ENCODE assay signal across 8 cellular contexts in genomic region chr3:59313365-59313764, GRCh38.
DNase-seq lines count a peak whose midpoint lies in the region; ATAC-seq and TF ChIP-seq lines count a peak whose summit lies in the region.

No MANE protein-coding gene starts in this region.

- H3K36me3 ChIP-seq in A673 (ENCODE audit: insufficient read depth, low read length, poor library complexity, severe bottlenecking) (no peaks in the 10 kb centered on the region), adrenal gland (replicated peaks in 1 of 2) (no peaks in the 10 kb centered on the region)

- H3K36me3 Mint-ChIP-seq in stimulated activated naive B cell treated with anti-CD40 and anti-IgM and Interleukin-4, amounts not matched to agents 10 μg/mL and 1 μg/mL and 100 μg/mL, for 72 hours: no peaks in the 10 kb centered on the region

- peak; percentile 53 for TF ChIP-seq CTCF in A673 (conservative IDR thresholded peaks at IDR 0.05; ENCODE audit: low read depth, low read length)
- peak; percentile 71 for TF ChIP-seq CTCF in GM10266 (IDR thresholded peaks at IDR 0.05; ENCODE audit: control insufficient read depth, insufficient read depth, low read depth, missing control alignments)
- TF ChIP-seq CTCF in adrenal gland (IDR thresholded peaks at IDR 0.05): peak; percentile 15 to 53 (median 46)

- H3K9me3 ChIP-seq in A673 (ENCODE audit: low read depth, low read length, poor library complexity, severe bottlenecking) (no peaks in the 10 kb centered on the region), adrenal gland (replicated peaks in 1 of 3) (no peaks in the 10 kb centered on the region)

- H3K27ac ChIP-seq in A673 (ENCODE audit: low read depth, low read length, poor library complexity, severe bottlenecking) (no peak overlapping the region), adrenal gland (no peak overlapping the region)

- BruUV-seq in A673 (replicated peaks; lab: Mats Ljungman, UMichigan): no TSS peak

- POLR2A ChIA-PET in A673 (lab: Charles Lee; ENCODE audit: low non-redundant PET): no interaction called here

- TF ChIP-seq POLR2A in adrenal gland (IDR thresholded peaks at IDR 0.05): no peak

- H3K4me3 ChIP-seq in A673 (ENCODE audit: low read depth, low read length, poor library complexity, severe bottlenecking): no peak overlapping the region
- no peak overlapping the region for H3K4me3 ChIP-seq in adrenal gland

- no peaks in the 10 kb centered on the region for H3K27me3 Mint-ChIP-seq in stimulated activated naive B cell treated with anti-CD40 and anti-IgM and Interleukin-4, amounts not matched to agents 10 μg/mL and 1 μg/mL and 100 μg/mL, for 72 hours

- CTCF ChIA-PET in A673 (lab: Charles Lee): interaction anchor here (0.6 to 1.1 kb wide), 4 partner anchors 262 to 544 kb away, joined by 3 to 7 read pairs (median 3); no protein-coding TSS in a partner anchor

- 30 to 60% (median 43%) methylated on average over 1 to 2 of the region's 2 CpGs for WGBS in adrenal gland, 4 donors

- H3K4me1 ChIP-seq in A673 (ENCODE audit: insufficient read depth, low read length, poor library complexity, severe bottlenecking): no peaks in the 10 kb centered on the region
- H3K4me1 ChIP-seq in adrenal gland (replicated peaks in 1 of 2): no peaks in the 10 kb centered on the region

- no peaks in the 10 kb centered on the region for H3K27me3 ChIP-seq in A673 (replicated peaks; ENCODE audit: insufficient read depth, low read depth, low read length, poor library complexity)
- no peaks in the 10 kb centered on the region for H3K27me3 ChIP-seq in adrenal gland

- ATAC-seq in HG02759 (IDR thresholded peaks at IDR 0.05; ENCODE audit: unreplicated experiment) (peak; percentile 86), left colon (peak; percentile 88), HG03460 (IDR thresholded peaks at IDR 0.05; ENCODE audit: unreplicated experiment) (no peak)
- ATAC-seq in stimulated activated naive B cell treated with anti-CD40 and anti-IgM and Interleukin-4, amounts not matched to agents 10 μg/mL and 1 μg/mL and 100 μg/mL, for 72 hours (replicated peaks): peak; percentile 60 to 70

- H3K4me1 Mint-ChIP-seq in stimulated activated naive B cell treated with anti-CD40 and anti-IgM and Interleukin-4, amounts not matched to agents 10 μg/mL and 1 μg/mL and 100 μg/mL, for 72 hours: peaks cover 0 to 3% of the 10 kb centered on the region in 2 donors

- intact Hi-C loops in A673 (cut with micrococcal nuclease; ENCODE audit: unreplicated experiment) (loop anchor here (10.0 kb wide), 2 partner anchors 101 to 541 kb away; no protein-coding TSS in a partner anchor), adrenal gland (cut with DNase I) (no loop called here), left colon (cut with DNase I, micrococcal nuclease) (no loop called here)

- no peak overlapping the region for H3K27ac Mint-ChIP-seq in stimulated activated naive B cell treated with anti-CD40 and anti-IgM and Interleukin-4, amounts not matched to agents 10 μg/mL and 1 μg/mL and 100 μg/mL, for 72 hours

- no peaks in the 10 kb centered on the region for H3K9me3 Mint-ChIP-seq in stimulated activated naive B cell treated with anti-CD40 and anti-IgM and Interleukin-4, amounts not matched to agents 10 μg/mL and 1 μg/mL and 100 μg/mL, for 72 hours

- DNase-seq in A673 (ENCODE audit: low spot score) (peak; percentile 40), GM10266 (ENCODE audit: extremely low spot score) (peak; percentile 53), OCI-M1 (lab: John Stamatoyannopoulos, UW) (peak; percentile 30), adrenal gland (peak; percentile 24 to 73 (median 63)), left colon (peak in 1 of 2 donors; percentile 52)
- peak; percentile 8 for DNase-seq in stimulated activated naive B cell treated with anti-CD40 and anti-IgM and Interleukin-4, amounts not matched to agents 10 μg/mL and 1 μg/mL and 100 μg/mL, for 72 hours

- H3K4me3 Mint-ChIP-seq in stimulated activated naive B cell treated with anti-CD40 and anti-IgM and Interleukin-4, amounts not matched to agents 10 μg/mL and 1 μg/mL and 100 μg/mL, for 72 hours: no peak overlapping the region
